Comparison of ENCODE assay signal across 11 cellular contexts in genomic region chr2:46549159-46549902, GRCh38. TPM values are rescaled to one million over a fixed set of nuclear protein-coding genes. Genes with fewer than 3 reads are reported as not detected.
DNase-seq lines count a peak whose midpoint lies in the region; ATAC-seq and TF ChIP-seq lines count a peak whose summit lies in the region.
"Had no signal": no experiment of that assay in that cellular context is flagged by ENCODE, and none has a peak within 500 bp of the region (broad histone marks: within the 10 kb centered on the region; RNA-seq: fewer than 3 reads in every experiment).

No MANE protein-coding gene starts in this region.

- TF ChIP-seq POLR2A in gastrocnemius medialis (IDR thresholded peaks at IDR 0.05) (no peak), prostate gland (IDR thresholded peaks at IDR 0.05) (no peak)

- H3K4me1 ChIP-seq in DND-41 (ENCODE audit: insufficient read depth, low read length) = peaks cover 4% of the 10 kb centered on the region; the same call in 1 of the 2 replicates
- H3K4me1 ChIP-seq in gastrocnemius medialis = peaks cover 94 to 100% of the 10 kb centered on the region in 2 donors
- no peaks in the 10 kb centered on the region for H3K4me1 ChIP-seq in prostate gland (replicated peaks)

- 71% methylated on average over 13 of the region's 13 CpGs for WGBS in prostate gland

- intact Hi-C loops in gastrocnemius medialis (cut with DNase I; ENCODE audit: low total_unique reads) (loop anchor here (2.0 to 5.0 kb wide), 2 partner anchors 17 to 493 kb away; no protein-coding TSS in a partner anchor), prostate gland (cut with DNase I) (no loop called here)

- H3K4me3 ChIP-seq in DND-41 (ENCODE audit: low read depth in 1 of 2, low read length in 2 of 2) (no peak overlapping the region), gastrocnemius medialis (peak overlapping the region in 2 of 4 donors; percentile 5 to 9), prostate gland (no peak overlapping the region)

- POLR2A ChIA-PET in RWPE1 (lab: Yijun Ruan, JAX; ENCODE audit: low non-redundant PET) = interaction anchor here (0.6 kb wide), 1 partner anchor 1642 kb away, joined by 4 read pairs; no protein-coding TSS in a partner anchor

- TF ChIP-seq CTCF in DND-41 (IDR thresholded peaks at IDR 0.05; ENCODE audit: borderline replicate concordance, extremely low read depth, low read length, poor library complexity, severe bottlenecking) (no peak), gastrocnemius medialis (IDR thresholded peaks at IDR 0.05 in 4 of 5, conservative IDR thresholded peaks at IDR 0.05 in 1 of 5) (no peak), prostate gland (IDR thresholded peaks at IDR 0.05) (no peak), RWPE1 (conservative IDR thresholded peaks at IDR 0.05; ENCODE audit: low read depth) (no peak)

- H3K36me3 ChIP-seq in DND-41 (ENCODE audit: insufficient read depth, low read length) (no peaks in the 10 kb centered on the region; the same call in 1 of the 2 replicates), gastrocnemius medialis (no peaks in the 10 kb centered on the region), prostate gland (no peaks in the 10 kb centered on the region)

- H3K27ac ChIP-seq in DND-41 (ENCODE audit: low read length) (no peak overlapping the region), cingulate gyrus (ENCODE audit: low read depth, low read length) (peak overlapping the region; percentile 24), gastrocnemius medialis (peak overlapping the region; percentile 87 to 100 (median 94)), prostate gland (no peak overlapping the region), RWPE1 (no peak overlapping the region)

- H3K79me2 ChIP-seq in DND-41 (ENCODE audit: insufficient read depth, low read length) = no peaks in the 10 kb centered on the region

- DNase-seq in DND-41 (peak; percentile 47), gastrocnemius medialis (peak in 1 of 2 donors; percentile 55), prostate gland (ENCODE audit: low spot score) (no peak), GM19238 (ENCODE audit: insufficient read length, low spot score) (no peak), RWPE1 (ENCODE audit: low spot score) (no peak)
- DNase-seq: Caco-2, HFFc6 had no signal

- ATAC-seq in DND-41 (ENCODE audit: insufficient read depth, low read depth) (peak; percentile 63), HG02678 (IDR thresholded peaks at IDR 0.05; ENCODE audit: unreplicated experiment) (peak; percentile 26), gastrocnemius medialis (peak; percentile 14 to 25), HG03175 (IDR thresholded peaks at IDR 0.05; ENCODE audit: unreplicated experiment) (no peak)
- ATAC-seq: Panc1 had no signal

- no peak overlapping the region for H2AFZ ChIP-seq in DND-41 (ENCODE audit: low read depth, low read length)

- in situ Hi-C loops in gastrocnemius medialis (cut with MboI; ENCODE audit: low sequenced_read_pairs in 4 of 4) = no loop called here

- H3K9ac ChIP-seq in DND-41 (ENCODE audit: low read depth, low read length) = no peak overlapping the region

- peaks cover 5% of the 10 kb centered on the region; the same call in 1 of the 2 replicates for H4K20me1 ChIP-seq in DND-41 (ENCODE audit: insufficient read depth, low read length)

- CTCF ChIA-PET in RWPE1 (lab: Yijun Ruan, JAX) = no interaction called here

- no peaks in the 10 kb centered on the region for H3K27me3 ChIP-seq in DND-41 (ENCODE audit: insufficient read depth, low read length, poor library complexity)
- no peaks in the 10 kb centered on the region for H3K27me3 ChIP-seq in gastrocnemius medialis
- no peaks in the 10 kb centered on the region for H3K27me3 ChIP-seq in prostate gland (replicated peaks; ENCODE audit: insufficient read depth)

- H3K4me2 ChIP-seq in DND-41 (ENCODE audit: insufficient read depth, low read length) = no peak overlapping the region

- no peaks in the 10 kb centered on the region for H3K9me3 ChIP-seq in DND-41 (ENCODE audit: insufficient read depth, low read length, severe bottlenecking)
- H3K9me3 ChIP-seq in gastrocnemius medialis = no peaks in the 10 kb centered on the region
- H3K9me3 ChIP-seq in prostate gland = no peaks in the 10 kb centered on the region
- H3K9me3 ChIP-seq: Caco-2 had no signal

RNA-seq across cellular contexts. Expression of gene ATP6V1E2, which starts 7.0 kb away (rescaled TPM):
- total RNA-seq in gastrocnemius medialis = 1 to 10 TPM; 2.0 to 4.7 (median 3.5) TPM
- total RNA-seq in prostate gland = 10 to 100 TPM; 16.5 to 23.5 TPM

RNA-seq across cellular contexts. Expression of gene RHOQ, which starts 7.0 kb away (rescaled TPM):
- total RNA-seq in gastrocnemius medialis (100 to 1,000 TPM; 116 to 139 (median 121) TPM), prostate gland (10 to 100 TPM; 46.4 to 47.3 TPM)

Comparison
In these comparisons a context has a peak if more than half of its experiments do, and no peak if none do; other contexts are left out.
1. H3K27ac ChIP-seq: peak in cingulate gyrus (single experiment) and gastrocnemius medialis (4 of 4); none in DND-41 (single experiment), prostate gland (0 of 2) and RWPE1 (single experiment).